ENCODE assay signal across 8 cellular contexts in the genomic region with DNA sequence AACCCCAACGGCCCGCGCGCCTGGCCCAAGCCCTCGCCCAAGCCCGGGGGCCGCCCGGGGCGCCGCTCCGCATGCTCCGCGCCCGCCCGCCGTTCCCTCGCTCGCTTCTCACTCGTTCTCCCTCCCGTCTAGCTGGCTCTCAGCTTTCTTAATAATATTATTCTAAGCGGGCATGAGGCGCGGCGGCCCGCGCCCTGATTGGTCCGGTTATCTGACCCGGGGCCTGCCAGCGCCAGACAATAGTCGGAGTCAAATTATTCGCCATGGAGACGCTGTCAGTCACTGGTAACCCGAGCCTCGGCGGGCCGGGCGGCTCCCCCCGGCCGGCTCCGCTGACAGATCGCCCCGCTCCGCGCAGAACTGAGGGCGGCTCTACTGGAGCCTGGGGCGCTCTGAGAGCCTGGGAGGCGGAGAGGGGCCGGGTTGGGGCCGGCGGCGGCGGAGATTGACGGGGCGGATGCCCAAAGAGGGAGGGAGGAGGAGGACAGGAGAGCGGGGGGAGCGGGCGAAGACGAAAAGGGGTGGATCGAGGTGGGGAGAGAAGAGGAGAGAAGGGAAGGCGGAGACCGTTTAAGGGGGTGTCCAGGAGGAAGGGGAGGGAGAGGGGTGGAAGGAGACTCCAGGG. TPM values are rescaled to one million over a fixed set of nuclear protein-coding genes. Genes with fewer than 3 reads are reported as not detected.
DNase-seq lines count a peak whose midpoint lies in the region; ATAC-seq, FAIRE-seq and TF ChIP-seq lines count a peak whose summit lies in the region.

A gene (minus strand): TSS at position 150 of the 625 bp plus-strand sequence. CDS start 342 bp downstream, outside the sequence.

- H3K9me2 ChIP-seq in neural cell (ENCODE audit: insufficient read depth, low read length): no peaks in the 10 kb centered on the region

- H3K36me3 Mint-ChIP-seq in activated CD4-positive, alpha-beta T cell treated with anti-CD3 and anti-CD28 coated beads, Interleukin-2, amount 10 ng/mL, durations not matched to agents 7 days and 5 days (ENCODE audit: low read depth): no peaks in the 10 kb centered on the region
- no peaks in the 10 kb centered on the region for H3K36me3 Mint-ChIP-seq in activated CD8-positive, alpha-beta T cell treated with anti-CD3 and anti-CD28 coated beads, Interleukin-2, amount 10 ng/mL, durations not matched to agents 7 days and 5 days (ENCODE audit: low read depth)

- no peaks in the 10 kb centered on the region for H3K9me3 Mint-ChIP-seq in activated CD4-positive, alpha-beta T cell treated with anti-CD3 and anti-CD28 coated beads, Interleukin-2, amount 10 ng/mL, durations not matched to agents 7 days and 5 days
- H3K9me3 Mint-ChIP-seq in activated CD8-positive, alpha-beta T cell treated with anti-CD3 and anti-CD28 coated beads, Interleukin-2, amount 10 ng/mL, durations not matched to agents 7 days and 5 days (ENCODE audit: insufficient read depth): no peaks in the 10 kb centered on the region

- no peak for FAIRE-seq in frontal cortex (lab: Jason Lieb, UNC)

- no peaks in the 10 kb centered on the region for H3K36me3 ChIP-seq in neural cell (ENCODE audit: insufficient read depth, low read length)

- H3K9me3 ChIP-seq in neural cell (ENCODE audit: low read length): no peaks in the 10 kb centered on the region

- H4K20me1 ChIP-seq in neural cell (ENCODE audit: insufficient read depth): no peaks in the 10 kb centered on the region

- H3K27ac Mint-ChIP-seq in activated CD4-positive, alpha-beta T cell treated with anti-CD3 and anti-CD28 coated beads, Interleukin-2, amount 10 ng/mL, durations not matched to agents 7 days and 5 days: no peak within 1 kb of the TSS
- no peak within 1 kb of the TSS for H3K27ac Mint-ChIP-seq in activated CD8-positive, alpha-beta T cell treated with anti-CD3 and anti-CD28 coated beads, Interleukin-2, amount 10 ng/mL, durations not matched to agents 7 days and 5 days

- no peak for TF ChIP-seq EP300 in neural cell (conservative IDR thresholded peaks at IDR 0.05; ENCODE audit: poor library complexity, severe bottlenecking)

- peaks cover 78% of the 10 kb centered on the region for H3K27me3 Mint-ChIP-seq in activated CD4-positive, alpha-beta T cell treated with anti-CD3 and anti-CD28 coated beads, Interleukin-2, amount 10 ng/mL, durations not matched to agents 7 days and 5 days
- peaks cover 81% of the 10 kb centered on the region for H3K27me3 Mint-ChIP-seq in activated CD8-positive, alpha-beta T cell treated with anti-CD3 and anti-CD28 coated beads, Interleukin-2, amount 10 ng/mL, durations not matched to agents 7 days and 5 days (ENCODE audit: low read depth)

- ATAC-seq in activated CD8-positive, alpha-beta T cell treated with anti-CD3 and anti-CD28 coated beads, Interleukin-2, amount 10 ng/mL, durations not matched to agents 7 days and 5 days: peak; percentile 23

- H3K79me2 ChIP-seq in neural cell (replicated peaks; ENCODE audit: insufficient read depth, low read length): no peaks in the 10 kb centered on the region

- no peak within 1 kb of the TSS for H2AFZ ChIP-seq in neural cell (ENCODE audit: low read depth, low read length)

- no peak for TF ChIP-seq RAD21 in neural cell (conservative IDR thresholded peaks at IDR 0.05)

- H3K9ac ChIP-seq in neural cell (ENCODE audit: low read length): peak within 1 kb of the TSS; percentile 44

- peak within 1 kb of the TSS; percentile 57 for H3K4me3 Mint-ChIP-seq in activated CD4-positive, alpha-beta T cell treated with anti-CD3 and anti-CD28 coated beads, Interleukin-2, amount 10 ng/mL, durations not matched to agents 7 days and 5 days
- H3K4me3 Mint-ChIP-seq in activated CD8-positive, alpha-beta T cell treated with anti-CD3 and anti-CD28 coated beads, Interleukin-2, amount 10 ng/mL, durations not matched to agents 7 days and 5 days: peak within 1 kb of the TSS; percentile 63

- CTCF ChIA-PET in activated CD4-positive, alpha-beta T cell treated with anti-CD3 and anti-CD28 coated beads, Interleukin-2, amount 10 ng/mL, durations not matched to agents 7 days and 5 days (lab: Charles Lee): interaction anchor here (1.0 to 1.3 kb wide), 2 partner anchors 11 to 54 kb away, joined by 4 to 5 read pairs; no protein-coding TSS in a partner anchor
- CTCF ChIA-PET in activated CD8-positive, alpha-beta T cell treated with anti-CD3 and anti-CD28 coated beads, Interleukin-2, amount 10 ng/mL, durations not matched to agents 7 days and 5 days (lab: Charles Lee): no interaction called here

- TF ChIP-seq CTCF in neural cell (IDR thresholded peaks at IDR 0.05; ENCODE audit: poor library complexity, severe bottlenecking): no peak

- peak within 1 kb of the TSS; percentile 63 for H3K4me3 ChIP-seq in neural cell (ENCODE audit: low read length)

- H3F3A ChIP-seq in neural cell (ENCODE audit: insufficient read depth, low read length, poor library complexity, severe bottlenecking): no peaks in the 10 kb centered on the region

- H3K4me2 ChIP-seq in neural cell (ENCODE audit: low read length): peak within 1 kb of the TSS; percentile 44

- H3K27me3 ChIP-seq in neural cell (ENCODE audit: insufficient read depth, low read depth, low read length): peaks cover 100% of the 10 kb centered on the region

- no peak within 1 kb of the TSS for H3K27ac ChIP-seq in neural cell (ENCODE audit: low read length)

- POLR2A ChIA-PET in activated CD4-positive, alpha-beta T cell treated with anti-CD3 and anti-CD28 coated beads, Interleukin-2, amount 10 ng/mL, durations not matched to agents 7 days and 5 days (lab: Charles Lee): no interaction called here
- POLR2A ChIA-PET in activated CD8-positive, alpha-beta T cell treated with anti-CD3 and anti-CD28 coated beads, Interleukin-2, amount 10 ng/mL, durations not matched to agents 7 days and 5 days (lab: Charles Lee): no interaction called here

- H3K4me1 Mint-ChIP-seq in activated CD4-positive, alpha-beta T cell treated with anti-CD3 and anti-CD28 coated beads, Interleukin-2, amount 10 ng/mL, durations not matched to agents 7 days and 5 days: peaks cover 18% of the 10 kb centered on the region
- peaks cover 29% of the 10 kb centered on the region for H3K4me1 Mint-ChIP-seq in activated CD8-positive, alpha-beta T cell treated with anti-CD3 and anti-CD28 coated beads, Interleukin-2, amount 10 ng/mL, durations not matched to agents 7 days and 5 days (ENCODE audit: low read depth)

- DNase-seq in activated CD4-positive, alpha-beta T cell treated with anti-CD3 and anti-CD28 coated beads, Interleukin-2, amount 10 ng/mL, durations not matched to agents 7 days and 5 days: no peak
- DNase-seq in activated CD4-positive, alpha-beta T cell treated with anti-CD3 and anti-CD28 coated beads for 1 hour: no peak
- peak; percentile 98 to 99 for DNase-seq in NCI-H187 (lab: John Stamatoyannopoulos, UW)
- no peak for DNase-seq in activated CD8-positive, alpha-beta T cell treated with anti-CD3 and anti-CD28 coated beads, Interleukin-2, amount 10 ng/mL, durations not matched to agents 7 days and 5 days
- DNase-seq in frontal cortex (ENCODE audit: low spot score in 2 of 2): peak; percentile 68 to 75
- no peak for DNase-seq in mesenteric fat pad (ENCODE audit: low spot score)
- no peak for DNase-seq in GM19240 (ENCODE audit: insufficient read length, low spot score)

TF ChIP-seq in neural cell, 6 proteins besides CTCF, POLR2A, EP300 and RAD21:
- TF ChIP-seq, protein P1, sequence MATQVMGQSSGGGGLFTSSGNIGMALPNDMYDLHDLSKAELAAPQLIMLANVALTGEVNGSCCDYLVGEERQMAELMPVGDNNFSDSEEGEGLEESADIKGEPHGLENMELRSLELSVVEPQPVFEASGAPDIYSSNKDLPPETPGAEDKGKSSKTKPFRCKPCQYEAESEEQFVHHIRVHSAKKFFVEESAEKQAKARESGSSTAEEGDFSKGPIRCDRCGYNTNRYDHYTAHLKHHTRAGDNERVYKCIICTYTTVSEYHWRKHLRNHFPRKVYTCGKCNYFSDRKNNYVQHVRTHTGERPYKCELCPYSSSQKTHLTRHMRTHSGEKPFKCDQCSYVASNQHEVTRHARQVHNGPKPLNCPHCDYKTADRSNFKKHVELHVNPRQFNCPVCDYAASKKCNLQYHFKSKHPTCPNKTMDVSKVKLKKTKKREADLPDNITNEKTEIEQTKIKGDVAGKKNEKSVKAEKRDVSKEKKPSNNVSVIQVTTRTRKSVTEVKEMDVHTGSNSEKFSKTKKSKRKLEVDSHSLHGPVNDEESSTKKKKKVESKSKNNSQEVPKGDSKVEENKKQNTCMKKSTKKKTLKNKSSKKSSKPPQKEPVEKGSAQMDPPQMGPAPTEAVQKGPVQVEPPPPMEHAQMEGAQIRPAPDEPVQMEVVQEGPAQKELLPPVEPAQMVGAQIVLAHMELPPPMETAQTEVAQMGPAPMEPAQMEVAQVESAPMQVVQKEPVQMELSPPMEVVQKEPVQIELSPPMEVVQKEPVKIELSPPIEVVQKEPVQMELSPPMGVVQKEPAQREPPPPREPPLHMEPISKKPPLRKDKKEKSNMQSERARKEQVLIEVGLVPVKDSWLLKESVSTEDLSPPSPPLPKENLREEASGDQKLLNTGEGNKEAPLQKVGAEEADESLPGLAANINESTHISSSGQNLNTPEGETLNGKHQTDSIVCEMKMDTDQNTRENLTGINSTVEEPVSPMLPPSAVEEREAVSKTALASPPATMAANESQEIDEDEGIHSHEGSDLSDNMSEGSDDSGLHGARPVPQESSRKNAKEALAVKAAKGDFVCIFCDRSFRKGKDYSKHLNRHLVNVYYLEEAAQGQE (IDR thresholded peaks at IDR 0.05; ENCODE audit: borderline replicate concordance): no peak
- TF ChIP-seq EZH2 (IDR thresholded peaks at IDR 0.05; ENCODE audit: borderline replicate concordance, insufficient read depth, low read length, poor library complexity, severe bottlenecking): peak; percentile 95

RNA-seq across cellular contexts. Expression of the gene that starts here (rescaled TPM):
- total RNA-seq in activated CD4-positive, alpha-beta T cell treated with anti-CD3 and anti-CD28 coated beads, Interleukin-2, amount 10 ng/mL, durations not matched to agents 7 days and 5 days: not detected
- not detected for total RNA-seq in activated CD8-positive, alpha-beta T cell treated with anti-CD3 and anti-CD28 coated beads, Interleukin-2, amount 10 ng/mL, durations not matched to agents 7 days and 5 days
- total RNA-seq in frontal cortex (0.41 TPM), mesenteric fat pad (2.3 TPM)
- 0.16 TPM in 1 of 2 replicates, not detected in the other for polyA plus RNA-seq in neural cell
- polyA minus RNA-seq in neural cell: not detected in 2 replicates

Comparison
In these comparisons a context has a peak if more than half of its experiments do, and no peak if none do; other contexts are left out.
1. Peak in ATAC-seq in activated CD8-positive, alpha-beta T cell treated with anti-CD3 and anti-CD28 coated beads, Interleukin-2, amount 10 ng/mL, durations not matched to agents 7 days and 5 days; RNA of the gene not detected or under 1 TPM.
2. Peak in DNase-seq in frontal cortex; RNA of the gene not detected or under 1 TPM.
3. DNase-seq: peak in NCI-H187 (2 of 2); none in activated CD4-positive, alpha-beta T cell treated with anti-CD3 and anti-CD28 coated beads, Interleukin-2, amount 10 ng/mL, durations not matched to agents 7 days and 5 days (single experiment), activated CD4-positive, alpha-beta T cell treated with anti-CD3 and anti-CD28 coated beads for 1 hour (single experiment), activated CD8-positive, alpha-beta T cell treated with anti-CD3 and anti-CD28 coated beads, Interleukin-2, amount 10 ng/mL, durations not matched to agents 7 days and 5 days (single experiment), mesenteric fat pad (single experiment) and GM19240 (single experiment).